17 cellular contexts compared by ENCODE assay signal in genomic region chr4:57104706-57105560, GRCh38. TPM values are rescaled to one million over a fixed set of nuclear protein-coding genes. Genes with fewer than 3 reads are reported as not detected.
A peak's percentile ranks its signal among the peaks of the same experiment; 100 is the strongest.
DNase-seq lines count a peak whose midpoint lies in the region; ATAC-seq and TF ChIP-seq lines count a peak whose summit lies in the region.
"Had no signal": no experiment of that assay in that cellular context is flagged by ENCODE, and none has a peak within 500 bp of the region (broad histone marks: within the 10 kb centered on the region; RNA-seq: fewer than 3 reads in every experiment).

No MANE protein-coding gene starts in this region.

- 87 to 89% methylated on average over 4 of the region's 4 CpGs for WGBS in sigmoid colon, 2 donors

- no peaks in the 10 kb centered on the region for H3K27me3 Mint-ChIP-seq in natural killer cell (ENCODE audit: low read depth in 2 of 2)
- H3K27me3 Mint-ChIP-seq in natural killer cell treated with Interleukin-12 subunit alpha and Interleukin-12 subunit beta and Interleukin-15 and Interleukin-18, amount 100 ng/mL, for 72 hours: no peaks in the 10 kb centered on the region

- no peak overlapping the region for H3K4me3 ChIP-seq in sigmoid colon
- H3K4me3 ChIP-seq: left lung, upper lobe of left lung had no signal

- TF ChIP-seq POLR2A in sigmoid colon (IDR thresholded peaks at IDR 0.05): no peak

- H3K9me3 ChIP-seq in sigmoid colon: no peaks in the 10 kb centered on the region
- H3K9me3 ChIP-seq: left lung, upper lobe of left lung had no signal

- ATAC-seq in natural killer cell: no peak
- ATAC-seq in natural killer cell treated with Interleukin-12 subunit alpha and Interleukin-12 subunit beta and Interleukin-15 and Interleukin-18, amount 100 ng/mL, for 72 hours: no peak
- peak; percentile 13 for ATAC-seq in foreskin keratinocyte
- ATAC-seq in HG03565 (IDR thresholded peaks at IDR 0.05; ENCODE audit: unreplicated experiment): no peak
- ATAC-seq: activated CD8-positive, alpha-beta T cell treated with anti-CD3 and anti-CD28 coated beads, Interleukin-2, amount 10 ng/mL, durations not matched to agents 7 days and 5 days; left lung had no signal

- H3K4me3 Mint-ChIP-seq in natural killer cell: no peak overlapping the region
- H3K4me3 Mint-ChIP-seq in natural killer cell treated with Interleukin-12 subunit alpha and Interleukin-12 subunit beta and Interleukin-15 and Interleukin-18, amount 100 ng/mL, for 72 hours: no peak overlapping the region
- H3K4me3 Mint-ChIP-seq: activated CD8-positive, alpha-beta T cell treated with anti-CD3 and anti-CD28 coated beads, Interleukin-2, amount 10 ng/mL, durations not matched to agents 7 days and 5 days; activated T-helper 1 cell treated with anti-CD3 and anti-CD28 coated beads, Interleukin-12 subunit alpha, Interleukin-12 subunit beta, Interleukin-2, Interleukin-4 antibody, amounts not matched to agents 30 ng/mL and 10 ng/mL and 1 ng/mL, durations not matched to agents 14 hours and 24 hours and 36 hours; naive B cell had no signal

- intact Hi-C loops in natural killer cell (cut with micrococcal nuclease) (loop anchor here (5.0 kb wide), 1 partner anchor 33 kb away; no protein-coding TSS in a partner anchor), sigmoid colon (cut with DNase I) (no loop called here), posterior cingulate gyrus (cut with DNase I) (no loop called here)

- peaks cover 84 to 90% of the 10 kb centered on the region in 2 donors for H3K4me1 Mint-ChIP-seq in natural killer cell
- peaks cover 16 to 39% of the 10 kb centered on the region in 2 donors for H3K4me1 Mint-ChIP-seq in natural killer cell treated with Interleukin-12 subunit alpha and Interleukin-12 subunit beta and Interleukin-15 and Interleukin-18, amount 100 ng/mL, for 72 hours (ENCODE audit: low read depth in 2 of 2)

- no peaks in the 10 kb centered on the region for H3K36me3 ChIP-seq in sigmoid colon
- H3K36me3 ChIP-seq: left lung, upper lobe of left lung had no signal

- no peaks in the 10 kb centered on the region for H3K9me3 Mint-ChIP-seq in natural killer cell
- no peaks in the 10 kb centered on the region for H3K9me3 Mint-ChIP-seq in natural killer cell treated with Interleukin-12 subunit alpha and Interleukin-12 subunit beta and Interleukin-15 and Interleukin-18, amount 100 ng/mL, for 72 hours
- H3K9me3 Mint-ChIP-seq: activated T-helper 1 cell treated with anti-CD3 and anti-CD28 coated beads, Interleukin-12 subunit alpha, Interleukin-12 subunit beta, Interleukin-2, Interleukin-4 antibody, amounts not matched to agents 30 ng/mL and 10 ng/mL and 1 ng/mL, durations not matched to agents 14 hours and 24 hours and 36 hours had no signal

- TF ChIP-seq CTCF in natural killer cell (IDR thresholded peaks at IDR 0.05): no peak
- TF ChIP-seq CTCF in foreskin keratinocyte (conservative IDR thresholded peaks at IDR 0.05): no peak
- TF ChIP-seq CTCF in sigmoid colon (IDR thresholded peaks at IDR 0.05): no peak

- peak overlapping the region; percentile 35 to 67 for H3K27ac Mint-ChIP-seq in natural killer cell
- peak overlapping the region in 1 of 2 donors; percentile 32 for H3K27ac Mint-ChIP-seq in natural killer cell treated with Interleukin-12 subunit alpha and Interleukin-12 subunit beta and Interleukin-15 and Interleukin-18, amount 100 ng/mL, for 72 hours
- H3K27ac Mint-ChIP-seq: activated CD8-positive, alpha-beta T cell treated with anti-CD3 and anti-CD28 coated beads, Interleukin-2, amount 10 ng/mL, durations not matched to agents 7 days and 5 days; activated T-helper 1 cell treated with anti-CD3 and anti-CD28 coated beads, Interleukin-12 subunit alpha, Interleukin-12 subunit beta, Interleukin-2, Interleukin-4 antibody, amounts not matched to agents 30 ng/mL and 10 ng/mL and 1 ng/mL, durations not matched to agents 14 hours and 24 hours and 36 hours; naive B cell had no signal

- TF ChIP-seq EP300 in sigmoid colon (IDR thresholded peaks at IDR 0.05): no peak

- H3K36me3 Mint-ChIP-seq in natural killer cell: no peaks in the 10 kb centered on the region
- H3K36me3 Mint-ChIP-seq in natural killer cell treated with Interleukin-12 subunit alpha and Interleukin-12 subunit beta and Interleukin-15 and Interleukin-18, amount 100 ng/mL, for 72 hours: peaks cover 4% of the 10 kb centered on the region
- H3K36me3 Mint-ChIP-seq: naive B cell had no signal

- H3K27ac ChIP-seq in foreskin keratinocyte (no peak overlapping the region), sigmoid colon (peak overlapping the region; percentile 85 to 98 (median 97))
- H3K27ac ChIP-seq: upper lobe of left lung had no signal

- in situ Hi-C loops in G401 (cut with HindIII; ENCODE audit: low sequenced_read_pairs): no loop called here

- DNase-seq in natural killer cell (no peak), foreskin keratinocyte (no peak), sigmoid colon (no peak), posterior cingulate gyrus (no peak), G401 (ENCODE audit: low spot score) (no peak)
- no peak for DNase-seq in natural killer cell treated with Interleukin-12 subunit alpha and Interleukin-12 subunit beta and Interleukin-15 and Interleukin-18, amount 100 ng/mL, for 72 hours (ENCODE audit: low spot score)
- DNase-seq in activated CD8-positive, alpha-beta memory T cell treated with anti-CD3 and anti-CD28 coated beads for 24 hours: no peak
- DNase-seq: activated CD8-positive, alpha-beta T cell treated with anti-CD3 and anti-CD28 coated beads, Interleukin-2, amount 10 ng/mL, durations not matched to agents 7 days and 5 days; left lung; naive B cell; NCI-H69; retina; stimulated activated CD4-positive, alpha-beta T cell treated with anti-CD3 and anti-CD28 coated beads, Interleukin-4, amount 100 ng/mL, for 1 hour; stimulated activated CD8-positive, alpha-beta memory T cell treated with anti-CD3 and anti-CD28 coated beads, Interleukin-4, amount 100 ng/mL, for 48 hours; upper lobe of left lung had no signal

- H3K27me3 ChIP-seq in foreskin keratinocyte: peaks cover 2% of the 10 kb centered on the region
- H3K27me3 ChIP-seq in sigmoid colon: no peaks in the 10 kb centered on the region
- H3K27me3 ChIP-seq: left lung, upper lobe of left lung had no signal

- H3K4me1 ChIP-seq in foreskin keratinocyte (peaks cover 50% of the 10 kb centered on the region), sigmoid colon (peaks cover 0 to 81% (median 66%) of the 10 kb centered on the region in 4 donors)

RNA-seq across cellular contexts. Expression of gene IGFBP7, which starts 5.3 kb away (rescaled TPM):
- 100 to 1,000 TPM in 2 of 3 donors, 10 to 100 TPM in 1; 88.8 to 107 (median 101) TPM for total RNA-seq in natural killer cell
- total RNA-seq in natural killer cell treated with Interleukin-12 subunit alpha and Interleukin-12 subunit beta and Interleukin-15 and Interleukin-18, amount 100 ng/mL, for 72 hours: 10 to 100 TPM; 11.7 to 82.1 TPM
- 201 and 228 TPM in 2 replicates for total RNA-seq in foreskin keratinocyte
- 239 and 292 TPM in 2 replicates for polyA plus RNA-seq in foreskin keratinocyte
- 100 to 1,000 TPM; 474 to 834 (median 779) TPM for total RNA-seq in sigmoid colon
- 100 to 1,000 TPM in 1 of 3 donors, 10 to 100 TPM in 2; 29.8 to 199 (median 46.2) TPM for polyA plus RNA-seq in sigmoid colon
- 11.1 and 18.2 TPM in 2 replicates for total RNA-seq in G401 (2014; rRNA removed; shearing (Covaris generic))
- total RNA-seq: activated CD8-positive, alpha-beta T cell treated with anti-CD3 and anti-CD28 coated beads, Interleukin-2, amount 10 ng/mL, durations not matched to agents 7 days and 5 days; activated T-helper 1 cell treated with anti-CD3 and anti-CD28 coated beads, Interleukin-12 subunit alpha, Interleukin-12 subunit beta, Interleukin-2, Interleukin-4 antibody, amounts not matched to agents 30 ng/mL and 10 ng/mL and 1 ng/mL, durations not matched to agents 14 hours and 24 hours and 36 hours had no signal
